ENCODE assay signal across 8 cellular contexts in genomic region chr10:73781548-73781878, GRCh38. TPM values are rescaled to one million over a fixed set of nuclear protein-coding genes. Genes with fewer than 3 reads are reported as not detected.
DNase-seq lines count a peak whose midpoint lies in the region; TF ChIP-seq lines count a peak whose summit lies in the region.

No MANE protein-coding gene starts in this region.

- no peak for DNase-seq in H9
- no peak for DNase-seq in medulla oblongata (ENCODE audit: extremely low spot score)
- no peak for DNase-seq in NCI-H510A treated with DMSO at 0.1 percent for 48 hours (lab: John Stamatoyannopoulos, UW)
- no peak for DNase-seq in NCI-H2107 treated with DMSO at 0.1 percent for 48 hours (lab: John Stamatoyannopoulos, UW; ENCODE audit: unreplicated experiment)
- DNase-seq in activated effector memory CD4-positive, alpha-beta T cell treated with Interleukin-2 at 50 U/mL for 16 hours, result no peak

- H3K18ac ChIP-seq in H9 (ENCODE audit: insufficient read length, low read depth, low read length), result no peak overlapping the region

- peak overlapping the region; percentile 99 for H3K4me3 Mint-ChIP-seq in H9
- H3K4me3 Mint-ChIP-seq in stimulated activated naive CD8-positive, alpha-beta T cell treated with anti-CD3 and anti-CD28 coated beads, Interleukin-15, Interleukin-2, amounts not matched to agents 100 ng/mL and 50 ng/mL, for 24 hours, result peak overlapping the region; percentile 93

- no peaks in the 10 kb centered on the region for H3K9me3 ChIP-seq in H9 (ENCODE audit: control insufficient read depth, low read depth, low read length)

- peak overlapping the region; percentile 55 for H4K5ac ChIP-seq in H9 (ENCODE audit: insufficient read length, low read depth, low read length)

- peaks cover 8 to 29% (median 25%) of the 10 kb centered on the region in 3 experiments; a peak in 6 of 7 replicates for H3K36me3 Mint-ChIP-seq in H9 (ENCODE audit: insufficient read depth in 1 of 3, low read depth in 3 of 3)
- peaks cover 25% of the 10 kb centered on the region for H3K36me3 Mint-ChIP-seq in stimulated activated naive CD8-positive, alpha-beta T cell treated with anti-CD3 and anti-CD28 coated beads, Interleukin-15, Interleukin-2, amounts not matched to agents 100 ng/mL and 50 ng/mL, for 24 hours (ENCODE audit: low read depth)

- no peaks in the 10 kb centered on the region for H3K27me3 Mint-ChIP-seq in H9 (ENCODE audit: low read depth)
- no peaks in the 10 kb centered on the region for H3K27me3 Mint-ChIP-seq in stimulated activated naive CD8-positive, alpha-beta T cell treated with anti-CD3 and anti-CD28 coated beads, Interleukin-15, Interleukin-2, amounts not matched to agents 100 ng/mL and 50 ng/mL, for 24 hours

- H2AFZ ChIP-seq in H9 (ENCODE audit: low read length), result no peak overlapping the region

- no peak overlapping the region for H4K91ac ChIP-seq in H9 (ENCODE audit: insufficient read length, low read depth, low read length)

- H3K79me2 ChIP-seq in H9 (ENCODE audit: insufficient read depth, low read length), result peaks cover 12% of the 10 kb centered on the region; the same call in 1 of the 2 replicates

- H2BK120ac ChIP-seq in H9 (ENCODE audit: low read depth, low read length, poor library complexity, severe bottlenecking), result peak overlapping the region; percentile 61

- H3K23me2 ChIP-seq in H9 (ENCODE audit: insufficient read length, low read depth, low read length, poor library complexity, severe bottlenecking), result peaks cover 11% of the 10 kb centered on the region

- no peak overlapping the region for H2BK20ac ChIP-seq in H9 (ENCODE audit: low read depth, low read length, poor library complexity, severe bottlenecking)

- H3K4me2 ChIP-seq in H9 (ENCODE audit: insufficient read depth, insufficient read length, low read length), result peak overlapping the region; percentile 99

- no peak overlapping the region for H2BK15ac ChIP-seq in H9 (ENCODE audit: low read depth, low read length)

- H2AK5ac ChIP-seq in H9 (ENCODE audit: insufficient read length, low read length), result no peak overlapping the region

- TF ChIP-seq CTCF in H9 (conservative IDR thresholded peaks at IDR 0.05), result no peak
- no peak for TF ChIP-seq CTCF in WI38 (IDR thresholded peaks at IDR 0.05; ENCODE audit: low read depth, low read length)

- peak overlapping the region; percentile 99 to 100 (median 100); a peak in 6 of 7 replicates for H3K27ac Mint-ChIP-seq in H9
- H3K27ac Mint-ChIP-seq in stimulated activated naive CD8-positive, alpha-beta T cell treated with anti-CD3 and anti-CD28 coated beads, Interleukin-15, Interleukin-2, amounts not matched to agents 100 ng/mL and 50 ng/mL, for 24 hours, result peak overlapping the region; percentile 93

- no peak overlapping the region for H3K56ac ChIP-seq in H9 (ENCODE audit: insufficient read length, low read depth, low read length)

- no peak overlapping the region for H3T11ph ChIP-seq in H9 (ENCODE audit: low read length)

- H3K4ac ChIP-seq in H9 (ENCODE audit: low read depth, low read length), result no peak overlapping the region

- H4K8ac ChIP-seq in H9 (replicated peaks; ENCODE audit: insufficient read length, low read depth, low read length), result no peak overlapping the region

- no peak overlapping the region for H2BK5ac ChIP-seq in H9 (ENCODE audit: insufficient read length, low read length)

- peaks cover 32 to 33% of the 10 kb centered on the region in 2 experiments for H3K4me1 Mint-ChIP-seq in H9
- H3K4me1 Mint-ChIP-seq in stimulated activated naive CD8-positive, alpha-beta T cell treated with anti-CD3 and anti-CD28 coated beads, Interleukin-15, Interleukin-2, amounts not matched to agents 100 ng/mL and 50 ng/mL, for 24 hours (ENCODE audit: low read depth), result peaks cover 63% of the 10 kb centered on the region

- H3K4me3 ChIP-seq in WI38 (ENCODE audit: low read depth, low read length) (peak overlapping the region; percentile 88), iPS-11a (ENCODE audit: low read depth, low read length) (peak overlapping the region; percentile 93)

- peak overlapping the region; percentile 89 for H3K9ac ChIP-seq in H9 (ENCODE audit: extremely low read depth, insufficient read length, low read length)

- H2BK12ac ChIP-seq in H9 (ENCODE audit: insufficient read length, low read depth, low read length), result no peak overlapping the region

- peaks cover 1% of the 10 kb centered on the region; the same call in 1 of the 2 replicates for H3K4me1 ChIP-seq in H9 (ENCODE audit: insufficient read depth, low read length)

- H3K27ac ChIP-seq in H9 (ENCODE audit: insufficient read length, low read depth, low read length), result no peak overlapping the region

- peak overlapping the region; percentile 54 for H3K14ac ChIP-seq in H9 (ENCODE audit: insufficient read depth, low read length)

- H4K20me1 ChIP-seq in H9 (ENCODE audit: control insufficient read depth, insufficient read depth, insufficient read length), result no peaks in the 10 kb centered on the region

- WGBS in H9 (ENCODE audit: extremely low coverage, insufficient read length, low lambda C conversion rate), result no CpG with 5 or more reads among the region's 14 CpGs

- no peak overlapping the region for H3K23ac ChIP-seq in H9 (ENCODE audit: insufficient read length, low read depth, low read length)

- no peaks in the 10 kb centered on the region for H3K9me3 Mint-ChIP-seq in H9
- no peaks in the 10 kb centered on the region for H3K9me3 Mint-ChIP-seq in stimulated activated naive CD8-positive, alpha-beta T cell treated with anti-CD3 and anti-CD28 coated beads, Interleukin-15, Interleukin-2, amounts not matched to agents 100 ng/mL and 50 ng/mL, for 24 hours

- H3K27me3 ChIP-seq in H9 (ENCODE audit: insufficient read depth, low read length), result no peaks in the 10 kb centered on the region

- H3K79me1 ChIP-seq in H9 (ENCODE audit: insufficient read depth, low read depth, low read length, poor library complexity, severe bottlenecking), result peaks cover 11% of the 10 kb centered on the region

RNA-seq across cellular contexts. Expression of gene CHCHD1, which starts 0.3 kb away (rescaled TPM):
- 41.1 and 45.9 TPM in 2 replicates for total RNA-seq in H9 (2021)

RNA-seq across cellular contexts. Expression of gene ZSWIM8, which starts 3.9 kb away (rescaled TPM):
- 41.0 and 44.3 TPM in 2 replicates for total RNA-seq in H9 (2021)

RNA-seq across cellular contexts. Expression of gene NDST2, which starts 29.9 kb away (rescaled TPM):
- 22.0 and 22.9 TPM in 2 replicates for total RNA-seq in H9 (2021)

RNA-seq across cellular contexts. Expression of gene SEC24C, which starts 37.3 kb away (rescaled TPM):
- 62.4 and 63.0 TPM in 2 replicates for total RNA-seq in H9 (2021)
